Comparison of ENCODE assay signal across 25 cellular contexts in the genomic region with DNA sequence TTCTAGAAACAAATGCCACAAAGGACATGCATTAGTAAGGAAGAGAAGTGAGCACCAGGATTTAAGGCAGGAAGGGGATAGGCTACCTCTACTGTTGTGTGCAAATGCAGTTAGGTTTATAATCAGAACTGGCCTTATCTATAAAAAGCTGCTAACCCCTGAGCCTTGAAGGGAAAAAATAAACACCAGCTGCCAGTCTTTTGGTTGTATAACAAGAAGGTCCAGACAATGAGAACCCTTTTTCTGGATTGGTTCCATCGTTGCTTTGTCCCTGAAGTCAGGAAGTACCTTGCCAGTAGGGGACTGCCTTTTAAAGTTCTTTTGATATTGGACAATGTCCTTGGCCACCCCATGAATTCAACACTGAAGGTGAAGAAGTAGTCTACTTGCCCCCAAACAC.
"Had no signal": no experiment of that assay in that cellular context is flagged by ENCODE, and none has a peak within 500 bp of the region (broad histone marks: within the 10 kb centered on the region; RNA-seq: fewer than 3 reads in every experiment).

No MANE protein-coding gene starts in this region.

- FAIRE-seq: TTC549 had no signal

- H3K27me3 ChIP-seq: ascending aorta had no signal

- H3K4me1 ChIP-seq: ascending aorta had no signal

- DNase-seq: activated B cell treated with CpG ODN at 0.5 μM for 24 hours; activated CD4-positive, alpha-beta T cell treated with anti-CD3 and anti-CD28 coated beads for 1 hour; activated CD4-positive, alpha-beta T cell treated with anti-CD3 and anti-CD28 coated beads, Interleukin-2, amount 10 ng/mL, durations not matched to agents 24 days and 14 days; activated CD4-positive, alpha-beta T cell treated with anti-CD3 and anti-CD28 coated beads, Interleukin-2, amount 50 U/mL, for 48 hours; activated CD8-positive, alpha-beta memory T cell treated with anti-CD3 and anti-CD28 coated beads, Interleukin-2, amount 10 ng/mL, durations not matched to agents 7 days and 5 days; activated effector memory CD4-positive, alpha-beta T cell treated with Interleukin-2 at 50 U/mL for 16 hours; activated naive CD4-positive, alpha-beta T cell; activated naive CD8-positive, alpha-beta T cell treated with anti-CD3 and anti-CD28 coated beads, Interleukin-2, amount 50 U/mL, for 24 hours; activated T-cell treated with anti-CD3 and anti-CD28 coated beads, Interleukin-2, amount 50 U/mL, for 24 hours; amniotic stem cell; KG1; NCI-H1048; NCI-H1930; NCI-H2107; NCI-H2171 treated with DMSO at 0.1 percent for 48 hours; NCI-H226; NCI-H526; NCI-H774; NK-92 treated with Interleukin-12 subunit alpha and Interleukin-12 subunit beta, amount 100 ng/mL, for 24 hours; PC-9; SIG-M5; T-helper 17 cell; T1000 had no signal

- H3K36me3 ChIP-seq: ascending aorta had no signal

- ATAC-seq: activated CD8-positive, alpha-beta memory T cell treated with anti-CD3 and anti-CD28 coated beads, Interleukin-2, amount 10 ng/mL, durations not matched to agents 7 days and 5 days; T-helper 17 cell had no signal

- H3K27ac ChIP-seq: ascending aorta, PC-9 had no signal

- H3K4me2 ChIP-seq: PC-9 had no signal

- H3K9me3 ChIP-seq: ascending aorta had no signal

- H3K4me3 ChIP-seq: ascending aorta, PC-9 had no signal
